In the genomic region with DNA sequence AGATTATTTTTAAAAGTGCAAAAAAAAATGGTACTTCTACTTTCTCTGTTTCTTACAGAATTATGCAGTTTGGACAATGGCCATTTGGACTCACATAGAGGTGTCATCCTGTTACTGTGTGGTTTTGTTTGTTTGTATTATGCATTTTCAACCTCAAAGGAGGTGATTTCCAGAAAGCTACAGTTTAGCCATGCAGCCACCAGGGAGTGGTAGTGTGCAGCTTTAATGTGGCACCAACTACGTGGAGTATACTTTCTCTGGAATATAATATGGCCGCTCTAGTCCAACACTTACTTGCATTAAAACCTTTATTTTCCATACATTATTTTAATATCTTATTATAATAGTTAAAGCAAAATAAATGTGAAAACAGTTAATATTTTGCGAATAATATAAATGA, we compare ENCODE assay signal across 10 cellular contexts.
A peak's percentile ranks its signal among the peaks of the same experiment; 100 is the strongest.
DNase-seq lines count a peak whose midpoint lies in the region; ATAC-seq and TF ChIP-seq lines count a peak whose summit lies in the region.
"Had no signal": no experiment of that assay in that cellular context is flagged by ENCODE, and none has a peak within 500 bp of the region (broad histone marks: within the 10 kb centered on the region; RNA-seq: fewer than 3 reads in every experiment).

No MANE protein-coding gene starts in this region.

- H3K4me1 Mint-ChIP-seq in H9, result 0 out of 4 replicates have a peak, but pooled peaks cover 0 to 3% of the 10 kb centered on the region in 2 experiments
- H3K4me1 Mint-ChIP-seq in stimulated activated effector memory CD8-positive, alpha-beta T cell treated with anti-CD3 and anti-CD28 coated beads, Interleukin-12 subunit alpha, Interleukin-12 subunit beta, amount 100 ng/mL, for 72 hours, result no peaks in the 10 kb centered on the region

- no peak overlapping the region for H3K4ac ChIP-seq in H9 (ENCODE audit: low read depth, low read length)

- TF ChIP-seq POLR2A in right lobe of liver (IDR thresholded peaks at IDR 0.05), result no peak

- H2BK5ac ChIP-seq in H9 (ENCODE audit: insufficient read length, low read length), result no peak overlapping the region

- no peak overlapping the region for H3K14ac ChIP-seq in H9 (ENCODE audit: insufficient read depth, low read length)

- no CpG with 5 or more reads among the region's 3 CpGs for WGBS in H9 (ENCODE audit: extremely low coverage, insufficient read length, low lambda C conversion rate)
- 40% methylated on average over 3 of the region's 3 CpGs for WGBS in right lobe of liver (ENCODE audit: insufficient coverage, low coverage, low lambda C conversion rate, missing lambda C conversion rate)

- H3K79me1 ChIP-seq in H9 (ENCODE audit: insufficient read depth, low read depth, low read length, poor library complexity, severe bottlenecking), result no peaks in the 10 kb centered on the region

- no peaks in the 10 kb centered on the region for H4K20me1 ChIP-seq in H9 (ENCODE audit: control insufficient read depth, insufficient read depth, insufficient read length)
- no peaks in the 10 kb centered on the region for H4K20me1 ChIP-seq in PC-3 (ENCODE audit: low read length)

- H4K8ac ChIP-seq in H9 (replicated peaks; ENCODE audit: insufficient read length, low read depth, low read length), result no peak overlapping the region

- no peak overlapping the region for H3K23ac ChIP-seq in H9 (ENCODE audit: insufficient read length, low read depth, low read length)

- H3K27ac Mint-ChIP-seq in H9, result no peak overlapping the region
- H3K27ac Mint-ChIP-seq in stimulated activated effector memory CD8-positive, alpha-beta T cell treated with anti-CD3 and anti-CD28 coated beads, Interleukin-12 subunit alpha, Interleukin-12 subunit beta, amount 100 ng/mL, for 72 hours, result no peak overlapping the region
- H3K27ac Mint-ChIP-seq: activated naive CD4-positive, alpha-beta T cell treated with anti-CD3 and anti-CD28 coated beads, Interleukin-2, amount 50 U/mL, for 72 hours; naive thymus-derived CD8-positive, alpha-beta T cell had no signal

- H3K23me2 ChIP-seq in H9 (ENCODE audit: insufficient read length, low read depth, low read length, poor library complexity, severe bottlenecking), result no peaks in the 10 kb centered on the region

- H3K27me3 Mint-ChIP-seq in H9 (ENCODE audit: low read depth), result peaks cover 3% of the 10 kb centered on the region; the same call in 1 of the 2 replicates

- no peaks in the 10 kb centered on the region for H3K79me2 ChIP-seq in H9 (ENCODE audit: insufficient read depth, low read length)
- H3K79me2 ChIP-seq in PC-3 (ENCODE audit: low read length), result no peaks in the 10 kb centered on the region

- H3K27ac ChIP-seq in H9 (ENCODE audit: insufficient read length, low read depth, low read length) (no peak overlapping the region), PC-3 (ENCODE audit: low read length) (no peak overlapping the region), right lobe of liver (no peak overlapping the region)

- CTCF ChIA-PET in PC-3 (lab: Charles Lee), result no interaction called here

- H3K9me2 ChIP-seq in PC-3 (replicated peaks; ENCODE audit: low read length), result no peaks in the 10 kb centered on the region

- H3K4me1 ChIP-seq in H9 (ENCODE audit: insufficient read depth, low read length), result no peaks in the 10 kb centered on the region
- no peaks in the 10 kb centered on the region for H3K4me1 ChIP-seq in PC-3 (ENCODE audit: insufficient read depth, low read length)
- H3K4me1 ChIP-seq in right lobe of liver, result no peaks in the 10 kb centered on the region

- no peaks in the 10 kb centered on the region for H3K27me3 ChIP-seq in H9 (ENCODE audit: insufficient read depth, low read length)
- peaks cover 10% of the 10 kb centered on the region; the same call in 1 of the 2 replicates for H3K27me3 ChIP-seq in PC-3 (ENCODE audit: low read length)
- H3K27me3 ChIP-seq in right lobe of liver, result no peaks in the 10 kb centered on the region

- no peak overlapping the region for H4K5ac ChIP-seq in H9 (ENCODE audit: insufficient read length, low read depth, low read length)

- H3K4me2 ChIP-seq in H9 (ENCODE audit: insufficient read depth, insufficient read length, low read length) (no peak overlapping the region), PC-3 (ENCODE audit: low read length) (no peak overlapping the region)

- no peaks in the 10 kb centered on the region; a peak in 1 of 5 replicates for H3K9me3 Mint-ChIP-seq in H9
- no peaks in the 10 kb centered on the region for H3K9me3 Mint-ChIP-seq in stimulated activated effector memory CD8-positive, alpha-beta T cell treated with anti-CD3 and anti-CD28 coated beads, Interleukin-12 subunit alpha, Interleukin-12 subunit beta, amount 100 ng/mL, for 72 hours
- H3K9me3 Mint-ChIP-seq: activated naive CD4-positive, alpha-beta T cell treated with anti-CD3 and anti-CD28 coated beads, Interleukin-2, amount 50 U/mL, for 72 hours had no signal

- no TSS peak for BruUV-seq in PC-3 (replicated peaks; lab: Mats Ljungman, UMichigan)

- H2BK20ac ChIP-seq in H9 (ENCODE audit: low read depth, low read length, poor library complexity, severe bottlenecking), result no peak overlapping the region

- intact Hi-C loops in PC-3 (cut with micrococcal nuclease), result no loop called here
- intact Hi-C loops in right lobe of liver (cut with DNase I), result no loop called here

- no peaks in the 10 kb centered on the region for H3K36me3 Mint-ChIP-seq in H9 (ENCODE audit: insufficient read depth in 1 of 3, low read depth in 3 of 3)
- H3K36me3 Mint-ChIP-seq in stimulated activated effector memory CD8-positive, alpha-beta T cell treated with anti-CD3 and anti-CD28 coated beads, Interleukin-12 subunit alpha, Interleukin-12 subunit beta, amount 100 ng/mL, for 72 hours, result no peaks in the 10 kb centered on the region
- H3K36me3 Mint-ChIP-seq: activated naive CD4-positive, alpha-beta T cell treated with anti-CD3 and anti-CD28 coated beads, Interleukin-2, amount 50 U/mL, for 72 hours; naive thymus-derived CD8-positive, alpha-beta T cell had no signal

- H3K4me3 ChIP-seq in PC-3 (ENCODE audit: low read length), result no peak overlapping the region
- H3K4me3 ChIP-seq in right lobe of liver, result no peak overlapping the region

- H3K36me3 ChIP-seq in PC-3 (ENCODE audit: low read depth, low read length) (no peaks in the 10 kb centered on the region), right lobe of liver (no peaks in the 10 kb centered on the region)

- no peaks in the 10 kb centered on the region for H3F3A ChIP-seq in PC-3 (ENCODE audit: low read length, unreplicated experiment)

- no peak overlapping the region for H2BK120ac ChIP-seq in H9 (ENCODE audit: low read depth, low read length, poor library complexity, severe bottlenecking)

- DNase-seq in H9 (no peak), PC-3 (peak; percentile 40), right lobe of liver (no peak), occipital lobe (lab: John Stamatoyannopoulos, UW) (no peak), epidermal melanocyte (ENCODE audit: insufficient read length, low spot score) (no peak), NCI-H1436 (lab: John Stamatoyannopoulos, UW) (no peak)
- DNase-seq in stimulated activated effector memory CD8-positive, alpha-beta T cell treated with anti-CD3 and anti-CD28 coated beads, Interleukin-12 subunit alpha, Interleukin-12 subunit beta, amount 100 ng/mL, for 72 hours (ENCODE audit: low spot score in 2 of 2), result no peak
- DNase-seq: naive thymus-derived CD8-positive, alpha-beta T cell had no signal

- POLR2A ChIA-PET in PC-3 (lab: Charles Lee; ENCODE audit: unreplicated experiment), result no interaction called here

- no peak overlapping the region for H4K91ac ChIP-seq in H9 (ENCODE audit: insufficient read length, low read depth, low read length)

- H3K18ac ChIP-seq in H9 (ENCODE audit: insufficient read length, low read depth, low read length), result no peak overlapping the region

- H2AK5ac ChIP-seq in H9 (ENCODE audit: insufficient read length, low read length), result no peak overlapping the region

- H2BK12ac ChIP-seq in H9 (ENCODE audit: insufficient read length, low read depth, low read length), result no peak overlapping the region

- H3K4me3 Mint-ChIP-seq in H9, result no peak overlapping the region
- H3K4me3 Mint-ChIP-seq in stimulated activated effector memory CD8-positive, alpha-beta T cell treated with anti-CD3 and anti-CD28 coated beads, Interleukin-12 subunit alpha, Interleukin-12 subunit beta, amount 100 ng/mL, for 72 hours, result no peak overlapping the region
- H3K4me3 Mint-ChIP-seq: naive thymus-derived CD8-positive, alpha-beta T cell had no signal

- H3K9ac ChIP-seq in H9 (ENCODE audit: extremely low read depth, insufficient read length, low read length) (no peak overlapping the region), PC-3 (ENCODE audit: low read length) (no peak overlapping the region)

- H3T11ph ChIP-seq in H9 (ENCODE audit: low read length), result no peak overlapping the region

- no peak overlapping the region for H3K56ac ChIP-seq in H9 (ENCODE audit: insufficient read length, low read depth, low read length)

- ATAC-seq in PC-3 (no peak), right lobe of liver (peak; percentile 64 to 82 (median 76))
- ATAC-seq in stimulated activated effector memory CD8-positive, alpha-beta T cell treated with anti-CD3 and anti-CD28 coated beads, Interleukin-12 subunit alpha, Interleukin-12 subunit beta, amount 100 ng/mL, for 72 hours, result no peak
- ATAC-seq: naive thymus-derived CD8-positive, alpha-beta T cell had no signal

- H2BK15ac ChIP-seq in H9 (ENCODE audit: low read depth, low read length), result no peak overlapping the region

- H3K9me3 ChIP-seq in H9 (ENCODE audit: control insufficient read depth, low read depth, low read length) (no peaks in the 10 kb centered on the region), PC-3 (ENCODE audit: low read length) (no peaks in the 10 kb centered on the region; the same call in 1 of the 2 replicates), right lobe of liver (no peaks in the 10 kb centered on the region)

- TF ChIP-seq CTCF in GM12872 (IDR thresholded peaks at IDR 0.05; ENCODE audit: insufficient read depth, low read depth, low read length), result peak; percentile 54
- TF ChIP-seq CTCF in H9 (conservative IDR thresholded peaks at IDR 0.05), result peak; percentile 69
- TF ChIP-seq CTCF in PC-3 (conservative IDR thresholded peaks at IDR 0.05; ENCODE audit: low read depth, low read length), result peak; percentile 48
- peak; percentile 41 to 68 (median 48) for TF ChIP-seq CTCF in right lobe of liver (IDR thresholded peaks at IDR 0.05)

- no peak overlapping the region for H2AFZ ChIP-seq in H9 (ENCODE audit: low read length)
- no peak overlapping the region for H2AFZ ChIP-seq in PC-3 (ENCODE audit: low read length)

Comparison
In these comparisons a context has a peak if more than half of its experiments do, and no peak if none do; other contexts are left out.
1. ATAC-seq: peak in right lobe of liver (4 of 4); none in PC-3 (single experiment) and stimulated activated effector memory CD8-positive, alpha-beta T cell treated with anti-CD3 and anti-CD28 coated beads, Interleukin-12 subunit alpha, Interleukin-12 subunit beta, amount 100 ng/mL, for 72 hours (single experiment).
2. Peak in every context shown above with its lines, with median percentiles within 50 percentile points of each other: CTCF ChIP-seq.